ENCODE assay signal across 1 cellular context in the genomic region with DNA sequence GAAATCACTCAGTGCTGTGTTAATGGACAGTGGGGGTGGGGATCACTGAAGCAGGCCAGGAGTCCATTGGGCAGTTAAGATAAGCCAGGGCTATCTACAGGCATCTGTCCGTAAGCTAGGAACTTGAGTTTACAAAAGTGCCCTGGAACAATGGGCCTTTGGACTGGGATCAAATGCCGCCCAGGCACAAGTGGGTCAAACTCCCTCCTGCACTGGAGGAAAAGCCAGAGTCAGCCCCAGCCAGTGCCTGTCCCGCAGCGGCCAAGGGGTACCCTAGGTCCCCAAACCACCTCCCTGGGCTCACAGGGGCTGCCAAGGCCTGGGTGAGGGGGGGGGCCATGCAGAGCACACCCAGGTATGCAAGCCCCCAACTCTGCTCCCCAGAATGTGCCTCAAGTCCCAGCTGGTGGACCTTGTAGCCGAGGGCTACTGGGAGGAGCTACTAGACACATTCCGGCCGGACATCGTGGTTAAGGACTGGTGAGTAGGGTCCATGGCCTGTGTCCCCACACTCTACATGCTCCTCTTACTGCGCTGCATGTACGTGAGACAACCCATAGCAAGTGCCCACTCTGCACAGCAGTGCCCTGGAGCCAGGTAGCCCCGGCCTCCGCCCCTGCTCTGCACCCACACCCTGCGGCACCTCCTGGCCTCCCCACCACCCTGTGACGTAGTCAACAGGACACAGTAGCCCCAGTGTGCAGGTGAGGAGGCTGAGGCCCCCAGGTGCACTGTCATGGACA.
A peak's percentile ranks its signal among the peaks of the same experiment; 100 is the strongest.
TF ChIP-seq lines count a peak whose summit lies in the region.

No MANE protein-coding gene starts in this region.

TF ChIP-seq in HepG2, 621 proteins besides CTCF, POLR2A, EP300 and RAD21 (continues in another document):
- TF ChIP-seq TARDBP (CRISPR knock-in tag; IDR thresholded peaks at IDR 0.05) = peak; percentile 84; the same call in 1 of the 2 replicates
- TF ChIP-seq, protein P1, sequence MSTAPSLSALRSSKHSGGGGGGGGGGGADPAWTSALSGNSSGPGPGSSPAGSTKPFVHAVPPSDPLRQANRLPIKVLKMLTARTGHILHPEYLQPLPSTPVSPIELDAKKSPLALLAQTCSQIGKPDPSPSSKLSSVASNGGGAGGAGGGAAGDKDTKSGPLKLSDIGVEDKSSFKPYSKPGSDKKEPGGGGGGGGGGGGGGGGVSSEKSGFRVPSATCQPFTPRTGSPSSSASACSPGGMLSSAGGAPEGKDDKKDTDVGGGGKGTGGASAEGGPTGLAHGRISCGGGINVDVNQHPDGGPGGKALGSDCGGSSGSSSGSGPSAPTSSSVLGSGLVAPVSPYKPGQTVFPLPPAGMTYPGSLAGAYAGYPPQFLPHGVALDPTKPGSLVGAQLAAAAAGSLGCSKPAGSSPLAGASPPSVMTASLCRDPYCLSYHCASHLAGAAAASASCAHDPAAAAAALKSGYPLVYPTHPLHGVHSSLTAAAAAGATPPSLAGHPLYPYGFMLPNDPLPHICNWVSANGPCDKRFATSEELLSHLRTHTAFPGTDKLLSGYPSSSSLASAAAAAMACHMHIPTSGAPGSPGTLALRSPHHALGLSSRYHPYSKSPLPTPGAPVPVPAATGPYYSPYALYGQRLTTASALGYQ (CRISPR knock-in tag; IDR thresholded peaks at IDR 0.05) = peak; percentile 55; the same call in 1 of the 2 replicates
- TF ChIP-seq NR2F2 (IDR thresholded peaks at IDR 0.05; ENCODE audit: borderline replicate concordance, low read depth) = no peak; the same call in 1 of the 2 replicates
- TF ChIP-seq, protein P2, sequence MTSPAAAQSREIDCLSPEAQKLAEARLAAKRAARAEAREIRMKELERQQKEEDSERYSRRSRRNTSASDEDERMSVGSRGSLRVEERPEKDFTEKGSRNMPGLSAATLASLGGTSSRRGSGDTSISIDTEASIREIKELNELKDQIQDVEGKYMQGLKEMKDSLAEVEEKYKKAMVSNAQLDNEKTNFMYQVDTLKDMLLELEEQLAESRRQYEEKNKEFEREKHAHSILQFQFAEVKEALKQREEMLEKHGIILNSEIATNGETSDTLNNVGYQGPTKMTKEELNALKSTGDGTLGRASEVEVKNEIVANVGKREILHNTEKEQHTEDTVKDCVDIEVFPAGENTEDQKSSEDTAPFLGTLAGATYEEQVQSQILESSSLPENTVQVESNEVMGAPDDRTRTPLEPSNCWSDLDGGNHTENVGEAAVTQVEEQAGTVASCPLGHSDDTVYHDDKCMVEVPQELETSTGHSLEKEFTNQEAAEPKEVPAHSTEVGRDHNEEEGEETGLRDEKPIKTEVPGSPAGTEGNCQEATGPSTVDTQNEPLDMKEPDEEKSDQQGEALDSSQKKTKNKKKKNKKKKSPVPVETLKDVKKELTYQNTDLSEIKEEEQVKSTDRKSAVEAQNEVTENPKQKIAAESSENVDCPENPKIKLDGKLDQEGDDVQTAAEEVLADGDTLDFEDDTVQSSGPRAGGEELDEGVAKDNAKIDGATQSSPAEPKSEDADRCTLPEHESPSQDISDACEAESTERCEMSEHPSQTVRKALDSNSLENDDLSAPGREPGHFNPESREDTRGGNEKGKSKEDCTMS (CRISPR knock-in tag; conservative IDR thresholded peaks at IDR 0.05) = no peak
- TF ChIP-seq SNAPC5 (CRISPR knock-in tag; IDR thresholded peaks at IDR 0.05; ENCODE audit: borderline replicate concordance) = no peak
- no peak for TF ChIP-seq ZNF343 (CRISPR knock-in tag; IDR thresholded peaks at IDR 0.05)
- peak; percentile 54; the same call in 1 of the 2 replicates for TF ChIP-seq HIC2 (CRISPR knock-in tag; IDR thresholded peaks at IDR 0.05; ENCODE audit: low read depth)
- no peak for TF ChIP-seq ZBTB40 (IDR thresholded peaks at IDR 0.05)
- 0 out of 2 replicates have a peak, but pooled peaks have one; percentile 34 for TF ChIP-seq ZBTB40 (CRISPR knock-in tag; IDR thresholded peaks at IDR 0.05)
- 0 out of 2 replicates have a peak, but pooled peaks have one; percentile 69 for TF ChIP-seq ZNF121 (CRISPR knock-in tag; IDR thresholded peaks at IDR 0.05)
- no peak for TF ChIP-seq KDM2A (CRISPR knock-in tag; IDR thresholded peaks at IDR 0.05; ENCODE audit: borderline replicate concordance, low read depth)
- peak; percentile 44; the same call in 1 of the 2 replicates for TF ChIP-seq ZNF124 (CRISPR knock-in tag; IDR thresholded peaks at IDR 0.05)
- no peak; the same call in 1 of the 2 replicates for TF ChIP-seq ZNF891 (CRISPR knock-in tag; IDR thresholded peaks at IDR 0.05)
- peak; percentile 27; the same call in 1 of the 2 replicates for TF ChIP-seq ZNF607 (CRISPR knock-in tag; IDR thresholded peaks at IDR 0.05; ENCODE audit: borderline replicate concordance)
- no peak for TF ChIP-seq ZNF20 (CRISPR knock-in tag; IDR thresholded peaks at IDR 0.05)
- TF ChIP-seq, protein P3, sequence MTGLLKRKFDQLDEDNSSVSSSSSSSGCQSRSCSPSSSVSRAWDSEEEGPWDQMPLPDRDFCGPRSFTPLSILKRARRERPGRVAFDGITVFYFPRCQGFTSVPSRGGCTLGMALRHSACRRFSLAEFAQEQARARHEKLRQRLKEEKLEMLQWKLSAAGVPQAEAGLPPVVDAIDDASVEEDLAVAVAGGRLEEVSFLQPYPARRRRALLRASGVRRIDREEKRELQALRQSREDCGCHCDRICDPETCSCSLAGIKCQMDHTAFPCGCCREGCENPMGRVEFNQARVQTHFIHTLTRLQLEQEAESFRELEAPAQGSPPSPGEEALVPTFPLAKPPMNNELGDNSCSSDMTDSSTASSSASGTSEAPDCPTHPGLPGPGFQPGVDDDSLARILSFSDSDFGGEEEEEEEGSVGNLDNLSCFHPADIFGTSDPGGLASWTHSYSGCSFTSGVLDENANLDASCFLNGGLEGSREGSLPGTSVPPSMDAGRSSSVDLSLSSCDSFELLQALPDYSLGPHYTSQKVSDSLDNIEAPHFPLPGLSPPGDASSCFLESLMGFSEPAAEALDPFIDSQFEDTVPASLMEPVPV (CRISPR knock-in tag; IDR thresholded peaks at IDR 0.05) = peak; percentile 33; the same call in 1 of the 2 replicates
- peak; percentile 96 for TF ChIP-seq NCOR1 (IDR thresholded peaks at IDR 0.05; ENCODE audit: borderline replicate concordance, low read length)
- no peak for TF ChIP-seq SSRP1 (CRISPR knock-in tag; IDR thresholded peaks at IDR 0.05)
- TF ChIP-seq POGK (CRISPR knock-in tag; conservative IDR thresholded peaks at IDR 0.05) = 0 out of 2 replicates have a peak, but pooled peaks have one; percentile 57
- no peak for TF ChIP-seq ZKSCAN8 (CRISPR knock-in tag; IDR thresholded peaks at IDR 0.05; ENCODE audit: borderline replicate concordance)
- TF ChIP-seq MIXL1 (CRISPR knock-in tag; IDR thresholded peaks at IDR 0.05) = 0 out of 2 replicates have a peak, but pooled peaks have one; percentile 19
- TF ChIP-seq, protein P4, sequence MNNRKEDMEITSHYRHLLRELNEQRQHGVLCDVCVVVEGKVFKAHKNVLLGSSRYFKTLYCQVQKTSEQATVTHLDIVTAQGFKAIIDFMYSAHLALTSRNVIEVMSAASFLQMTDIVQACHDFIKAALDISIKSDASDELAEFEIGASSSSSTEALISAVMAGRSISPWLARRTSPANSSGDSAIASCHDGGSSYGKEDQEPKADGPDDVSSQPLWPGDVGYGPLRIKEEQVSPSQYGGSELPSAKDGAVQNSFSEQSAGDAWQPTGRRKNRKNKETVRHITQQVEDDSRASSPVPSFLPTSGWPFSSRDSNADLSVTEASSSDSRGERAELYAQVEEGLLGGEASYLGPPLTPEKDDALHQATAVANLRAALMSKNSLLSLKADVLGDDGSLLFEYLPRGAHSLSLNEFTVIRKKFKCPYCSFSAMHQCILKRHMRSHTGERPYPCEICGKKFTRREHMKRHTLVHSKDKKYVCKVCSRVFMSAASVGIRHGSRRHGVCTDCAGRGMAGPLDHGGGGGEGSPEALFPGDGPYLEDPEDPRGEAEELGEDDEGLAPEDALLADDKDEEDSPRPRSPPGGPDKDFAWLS (CRISPR knock-in tag; IDR thresholded peaks at IDR 0.05; ENCODE audit: borderline replicate concordance) = no peak
- TF ChIP-seq KMT2A (CRISPR knock-in tag; IDR thresholded peaks at IDR 0.05) = no peak
- peak; percentile 84; the same call in 1 of the 2 replicates for TF ChIP-seq ZNF772 (CRISPR knock-in tag; IDR thresholded peaks at IDR 0.05)
- TF ChIP-seq CEBPG (CRISPR knock-in tag; IDR thresholded peaks at IDR 0.05) = 0 out of 2 replicates have a peak, but pooled peaks have one; percentile 24
- no peak for TF ChIP-seq ZNF570 (CRISPR knock-in tag; IDR thresholded peaks at IDR 0.05; ENCODE audit: borderline replicate concordance)
- TF ChIP-seq SKI (IDR thresholded peaks at IDR 0.05; ENCODE audit: partially characterized antibody) = peak; percentile 27
- no peak for TF ChIP-seq ZNF850 (CRISPR knock-in tag; conservative IDR thresholded peaks at IDR 0.05)
- TF ChIP-seq ZFYVE20 (CRISPR knock-in tag; IDR thresholded peaks at IDR 0.05; ENCODE audit: borderline replicate concordance, low read depth) = no peak
